ENCODE assay signal across 25 cellular contexts in genomic region chr7:155358066-155358947, GRCh38.
DNase-seq lines count a peak whose midpoint lies in the region; ATAC-seq, FAIRE-seq and TF ChIP-seq lines count a peak whose summit lies in the region.
"Had no signal": no experiment of that assay in that cellular context is flagged by ENCODE, and none has a peak within 500 bp of the region (broad histone marks: within the 10 kb centered on the region; RNA-seq: fewer than 3 reads in every experiment).

No MANE protein-coding gene starts in this region.

- peaks cover 6% of the 10 kb centered on the region for H3K4me1 Mint-ChIP-seq in glutamatergic neuron (ENCODE audit: low read depth, unreplicated experiment)
- H3K4me1 Mint-ChIP-seq: activated T-helper 17 cell treated with anti-CD3 and anti-CD28 coated beads, Interleukin-2, amount 50 U/mL, for 72 hours; natural killer cell had no signal

- H3K27ac ChIP-seq in spleen: peak overlapping the region in 3 of 8 donors; percentile 7 to 44 (median 43)
- no peak overlapping the region for H3K27ac ChIP-seq in small intestine (ENCODE audit: low read depth in 1 of 2, low read length in 1 of 2)
- H3K27ac ChIP-seq: breast epithelium, KMS-11, psoas muscle, SJCRH30 had no signal

- TF ChIP-seq POLR2A in NB4 (IDR thresholded peaks at IDR 0.05; ENCODE audit: extremely low read depth, insufficient read length) (peak; percentile 39), spleen (IDR thresholded peaks at IDR 0.05) (no peak)

- H3K4me3 ChIP-seq in NB4 (ENCODE audit: low read depth, low read length) (peak overlapping the region; percentile 9), spleen (no peak overlapping the region), small intestine (ENCODE audit: low read depth in 1 of 2, low read length in 2 of 2) (no peak overlapping the region)
- H3K4me3 ChIP-seq: breast epithelium, psoas muscle, SJCRH30 had no signal

- H3K9me3 Mint-ChIP-seq in glutamatergic neuron (ENCODE audit: unreplicated experiment): peaks cover 11% of the 10 kb centered on the region
- H3K9me3 Mint-ChIP-seq: activated naive CD8-positive, alpha-beta T cell treated with anti-CD3 and anti-CD28 coated beads, Interleukin-2, amount 50 U/mL, for 24 hours; activated T-helper 17 cell treated with anti-CD3 and anti-CD28 coated beads, Interleukin-2, amount 50 U/mL, for 72 hours; CD4-positive, alpha-beta memory T cell; natural killer cell had no signal

- H3K36me3 ChIP-seq in spleen (no peaks in the 10 kb centered on the region), small intestine (ENCODE audit: control insufficient read depth in 2 of 2, insufficient read depth in 2 of 2, low read length in 2 of 2) (no peaks in the 10 kb centered on the region)
- H3K36me3 ChIP-seq: breast epithelium, SJCRH30 had no signal

- H3K27me3 ChIP-seq in spleen (replicated peaks in 1 of 7): peaks cover 0 to 87% (median 30%) of the 10 kb centered on the region in 7 donors
- H3K27me3 ChIP-seq in small intestine (ENCODE audit: control insufficient read depth in 2 of 2, insufficient read depth in 2 of 2, low read length in 2 of 2): peaks cover 2 to 6% of the 10 kb centered on the region in 2 donors

- TF ChIP-seq CTCF in NB4 (IDR thresholded peaks at IDR 0.05; ENCODE audit: low read depth, low read length) (no peak), glutamatergic neuron (IDR thresholded peaks at IDR 0.05; ENCODE audit: partially characterized antibody, unreplicated experiment) (no peak), spleen (IDR thresholded peaks at IDR 0.05 in 8 of 11, conservative IDR thresholded peaks at IDR 0.05 in 3 of 11) (no peak)

- no peak overlapping the region for H3K27ac Mint-ChIP-seq in glutamatergic neuron (ENCODE audit: unreplicated experiment)
- H3K27ac Mint-ChIP-seq: activated naive CD8-positive, alpha-beta T cell treated with anti-CD3 and anti-CD28 coated beads, Interleukin-2, amount 50 U/mL, for 24 hours; activated T-helper 17 cell treated with anti-CD3 and anti-CD28 coated beads, Interleukin-2, amount 50 U/mL, for 72 hours; memory B cell; natural killer cell had no signal

- no peak overlapping the region for H3K4me3 Mint-ChIP-seq in glutamatergic neuron (ENCODE audit: unreplicated experiment)
- H3K4me3 Mint-ChIP-seq: activated naive CD8-positive, alpha-beta T cell treated with anti-CD3 and anti-CD28 coated beads, Interleukin-2, amount 50 U/mL, for 24 hours; activated T-helper 17 cell treated with anti-CD3 and anti-CD28 coated beads, Interleukin-2, amount 50 U/mL, for 72 hours; CD4-positive, alpha-beta memory T cell; memory B cell; natural killer cell had no signal

- DNase-seq in activated effector memory CD4-positive, alpha-beta T cell treated with anti-CD3 and anti-CD28 coated beads, Interleukin-2, amount 50 U/mL, for 16 hours: peak; percentile 48
- no peak for DNase-seq in activated effector memory CD4-positive, alpha-beta T cell treated with Interleukin-2 at 50 U/mL for 16 hours
- DNase-seq in NB4 (ENCODE audit: low read depth): peak; percentile 51
- peak; percentile 24 for DNase-seq in glutamatergic neuron
- DNase-seq in spleen: peak; percentile 75
- no peak for DNase-seq in small intestine
- DNase-seq in T-helper 2 cell: no peak
- DNase-seq: activated CD4-positive, CD25-positive, alpha-beta regulatory T cell treated with anti-CD3 and anti-CD28 coated beads, Interleukin-2, amount 50 U/mL, for 72 hours; activated naive CD8-positive, alpha-beta T cell treated with anti-CD3 and anti-CD28 coated beads, Interleukin-2, amount 50 U/mL, for 24 hours; CD4-positive, alpha-beta memory T cell; dermis blood vessel endothelial cell; hypothalamus; islet precursor cell; natural killer cell; NCI-H1105; SJCRH30; stimulated activated CD4-positive, alpha-beta T cell treated with anti-CD3 and anti-CD28 coated beads, Interleukin-4, amount 100 ng/mL, for 4 hours had no signal

- peaks cover 13% of the 10 kb centered on the region for H3K27me3 Mint-ChIP-seq in glutamatergic neuron (ENCODE audit: unreplicated experiment)

- no peaks in the 10 kb centered on the region for H3K36me3 Mint-ChIP-seq in glutamatergic neuron (ENCODE audit: unreplicated experiment)
- H3K36me3 Mint-ChIP-seq: CD4-positive, alpha-beta memory T cell; natural killer cell had no signal

- H3K9me3 ChIP-seq in spleen (no peaks in the 10 kb centered on the region), small intestine (ENCODE audit: control insufficient read depth, low read depth) (no peaks in the 10 kb centered on the region)
- H3K9me3 ChIP-seq: breast epithelium, psoas muscle, SJCRH30 had no signal

- intact Hi-C loops in spleen (cut with DNase I; ENCODE audit: low total_unique reads): no loop called here

- H3K4me1 ChIP-seq in spleen (peaks cover 4 to 42% (median 15%) of the 10 kb centered on the region in 6 donors), small intestine (ENCODE audit: control insufficient read depth in 2 of 2, insufficient read depth in 1 of 2, low read depth in 1 of 2, low read length in 1 of 2) (no peaks in the 10 kb centered on the region)
- H3K4me1 ChIP-seq: breast epithelium, psoas muscle, SJCRH30 had no signal

- FAIRE-seq in small intestine (lab: Jason Lieb, UNC): no peak
- FAIRE-seq: GM12892, urothelium cell line had no signal

- ATAC-seq in GM21423 (IDR thresholded peaks at IDR 0.05; ENCODE audit: unreplicated experiment): no peak
- ATAC-seq: activated naive CD8-positive, alpha-beta T cell treated with anti-CD3 and anti-CD28 coated beads, Interleukin-2, amount 50 U/mL, for 24 hours; activated T-helper 17 cell treated with anti-CD3 and anti-CD28 coated beads, Interleukin-2, amount 50 U/mL, for 72 hours; psoas muscle had no signal

- 46 to 71% (median 58%) methylated on average over 14 to 40 of the region's 40 CpGs for WGBS in spleen, 5 donors
- whole genome bisulfite sequencing in small intestine, 3 donors: 55 to 61% (median 60%) methylated on average over 38 to 40 of the region's 40 CpGs

Comparison
In these comparisons a context has a peak if more than half of its experiments do, and no peak if none do; other contexts are left out.
1. DNase-seq: peak in activated effector memory CD4-positive, alpha-beta T cell treated with anti-CD3 and anti-CD28 coated beads, Interleukin-2, amount 50 U/mL, for 16 hours (single experiment), NB4 (single experiment), glutamatergic neuron (single experiment) and spleen (single experiment); none in activated effector memory CD4-positive, alpha-beta T cell treated with Interleukin-2 at 50 U/mL for 16 hours (single experiment), small intestine (single experiment) and T-helper 2 cell (0 of 5).